In the genomic region with DNA sequence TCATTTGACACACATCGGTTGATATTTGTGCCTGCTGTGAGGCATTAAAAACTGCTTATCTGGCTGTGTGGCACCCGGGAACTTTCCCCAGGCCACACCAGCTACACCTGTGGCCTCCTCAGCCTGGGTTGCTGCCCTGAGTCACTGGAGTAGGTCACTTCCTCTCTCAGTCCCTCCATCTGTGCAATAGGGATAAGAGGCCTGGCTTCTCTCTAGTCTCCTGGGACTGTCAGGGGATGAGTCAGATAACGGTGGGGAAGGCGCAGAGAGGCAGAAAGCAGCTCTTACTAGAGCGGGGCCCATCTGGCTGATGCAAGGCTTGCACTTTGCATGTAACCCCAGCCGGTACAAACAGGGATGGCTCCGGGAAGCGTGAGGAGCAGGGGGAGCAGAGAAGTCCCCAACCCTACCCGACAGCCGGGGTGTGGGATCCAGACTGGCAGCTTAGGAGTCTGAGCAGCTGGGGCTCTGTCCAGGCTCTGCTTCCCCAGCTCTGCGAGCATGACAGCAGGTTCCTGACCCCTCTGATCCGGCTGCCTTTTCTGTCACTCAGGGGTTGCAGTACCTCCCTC, we compare ENCODE assay signal across 1 cellular context.
TF ChIP-seq lines count a peak whose summit lies in the region.

No MANE protein-coding gene starts in this region.

TF ChIP-seq in K562, 482 proteins besides CTCF, POLR2A, EP300 and RAD21 (continued from another document and continues in another):
- TF ChIP-seq, protein P1, sequence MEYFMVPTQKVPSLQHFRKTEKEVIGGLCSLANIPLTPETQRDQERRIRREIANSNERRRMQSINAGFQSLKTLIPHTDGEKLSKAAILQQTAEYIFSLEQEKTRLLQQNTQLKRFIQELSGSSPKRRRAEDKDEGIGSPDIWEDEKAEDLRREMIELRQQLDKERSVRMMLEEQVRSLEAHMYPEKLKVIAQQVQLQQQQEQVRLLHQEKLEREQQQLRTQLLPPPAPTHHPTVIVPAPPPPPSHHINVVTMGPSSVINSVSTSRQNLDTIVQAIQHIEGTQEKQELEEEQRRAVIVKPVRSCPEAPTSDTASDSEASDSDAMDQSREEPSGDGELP (CRISPR knock-in tag; IDR thresholded peaks at IDR 0.05; ENCODE audit: borderline replicate concordance) = peak; percentile 97
- TF ChIP-seq MBD1 (CRISPR knock-in tag; IDR thresholded peaks at IDR 0.05) (no peak), MCM5 (IDR thresholded peaks at IDR 0.05; ENCODE audit: low read depth) (no peak), TCF7L2 (IDR thresholded peaks at IDR 0.05; ENCODE audit: low read depth, low read length) (no peak), NFXL1 (CRISPR knock-in tag; IDR thresholded peaks at IDR 0.05) (0 out of 2 replicates have a peak, but pooled peaks have one; percentile 48), MAZ (CRISPR knock-in tag; conservative IDR thresholded peaks at IDR 0.05 in 1 of 2, IDR thresholded peaks at IDR 0.05 in 1 of 2) (peak; percentile 87 to 93), ZNF239 (CRISPR knock-in tag; IDR thresholded peaks at IDR 0.05) (peak; percentile 73), JUN (IDR thresholded peaks at IDR 0.05; ENCODE audit: borderline replicate concordance, low read depth, low read length) (peak; percentile 99), JUN (CRISPR knock-in tag; IDR thresholded peaks at IDR 0.05; ENCODE audit: borderline replicate concordance) (peak; percentile 99), ZNF12 (CRISPR knock-in tag; IDR thresholded peaks at IDR 0.05) (0 out of 2 replicates have a peak, but pooled peaks have one; percentile 71), LARP7 (IDR thresholded peaks at IDR 0.05) (no peak), POLR3G (IDR thresholded peaks at IDR 0.05; ENCODE audit: extremely low read depth, insufficient read length, insufficient replicate concordance) (no peak), NCOA2 (IDR thresholded peaks at IDR 0.05; ENCODE audit: partially characterized antibody in 2 of 2) (no peak), MYBL2 (IDR thresholded peaks at IDR 0.05; ENCODE audit: low read depth) (no peak; the same call in 1 of the 2 replicates), MYBL2 (CRISPR knock-in tag; IDR thresholded peaks at IDR 0.05; ENCODE audit: borderline replicate concordance) (no peak), BRF1 (IDR thresholded peaks at IDR 0.05; ENCODE audit: borderline replicate concordance, extremely low read depth, insufficient read length) (no peak), ZNF77 (CRISPR knock-in tag; IDR thresholded peaks at IDR 0.05) (no peak), ZNF165 (CRISPR knock-in tag; IDR thresholded peaks at IDR 0.05; ENCODE audit: borderline replicate concordance) (no peak), HMGXB4 (CRISPR knock-in tag; IDR thresholded peaks at IDR 0.05) (peak; percentile 63; the same call in 1 of the 2 replicates), RBM34 (IDR thresholded peaks at IDR 0.05; ENCODE audit: borderline replicate concordance, insufficient read depth, low read length) (no peak), ZNF444 (CRISPR knock-in tag; IDR thresholded peaks at IDR 0.05) (no peak), RFX1 (IDR thresholded peaks at IDR 0.05) (no peak), ZNF740 (CRISPR knock-in tag; IDR thresholded peaks at IDR 0.05) (no peak), ZNF740 (tag; IDR thresholded peaks at IDR 0.05) (no peak), BCOR (IDR thresholded peaks at IDR 0.05) (peak; percentile 98), TRIM25 (IDR thresholded peaks at IDR 0.05; ENCODE audit: borderline replicate concordance) (no peak), MXI1 (IDR thresholded peaks at IDR 0.05; ENCODE audit: low read depth, low read length) (peak; percentile 48; the same call in 1 of the 2 replicates), YBX1 (IDR thresholded peaks at IDR 0.05) (no peak), ZNF408 (CRISPR knock-in tag; IDR thresholded peaks at IDR 0.05; ENCODE audit: low read depth) (no peak), NR2C1 (IDR thresholded peaks at IDR 0.05) (peak; percentile 64; the same call in 1 of the 2 replicates), NR2C1 (tag; IDR thresholded peaks at IDR 0.05) (peak; percentile 88), PURB (CRISPR knock-in tag; IDR thresholded peaks at IDR 0.05; ENCODE audit: low read depth) (no peak), KAT7 (CRISPR knock-in tag; IDR thresholded peaks at IDR 0.05; ENCODE audit: borderline replicate concordance) (peak; percentile 92; the same call in 1 of the 2 replicates), CXXC5 (CRISPR knock-in tag; IDR thresholded peaks at IDR 0.05) (peak; percentile 90), POLR2AphosphoS5 (IDR thresholded peaks at IDR 0.05; ENCODE audit: control insufficient read depth, insufficient read depth, low read depth, low read length) (peak; percentile 99), BRF2 (IDR thresholded peaks at IDR 0.05; ENCODE audit: borderline replicate concordance, insufficient read depth, insufficient read length) (no peak), MEIS2 (IDR thresholded peaks at IDR 0.05; ENCODE audit: partially characterized antibody) (peak; percentile 99), STAT5A (IDR thresholded peaks at IDR 0.05; ENCODE audit: borderline replicate concordance, low read length) (peak; percentile 97), PTTG1 (tag; IDR thresholded peaks at IDR 0.05; ENCODE audit: low read depth) (no peak), ZNF695 (CRISPR knock-in tag; IDR thresholded peaks at IDR 0.05) (no peak)
- TF ChIP-seq, protein P2, sequence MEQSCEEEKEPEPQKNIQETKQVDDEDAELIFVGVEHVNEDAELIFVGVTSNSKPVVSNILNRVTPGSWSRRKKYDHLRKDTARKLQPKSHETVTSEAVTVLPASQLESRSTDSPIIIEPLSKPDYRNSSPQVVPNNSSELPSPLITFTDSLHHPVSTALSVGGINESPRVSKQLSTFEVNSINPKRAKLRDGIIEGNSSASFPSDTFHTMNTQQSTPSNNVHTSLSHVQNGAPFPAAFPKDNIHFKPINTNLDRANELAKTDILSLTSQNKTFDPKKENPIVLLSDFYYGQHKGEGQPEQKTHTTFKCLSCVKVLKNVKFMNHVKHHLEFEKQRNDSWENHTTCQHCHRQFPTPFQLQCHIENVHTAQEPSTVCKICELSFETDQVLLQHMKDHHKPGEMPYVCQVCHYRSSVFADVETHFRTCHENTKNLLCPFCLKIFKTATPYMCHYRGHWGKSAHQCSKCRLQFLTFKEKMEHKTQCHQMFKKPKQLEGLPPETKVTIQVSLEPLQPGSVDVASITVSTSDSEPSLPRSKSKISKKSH (CRISPR knock-in tag; IDR thresholded peaks at IDR 0.05) = no peak
- TF ChIP-seq, protein P3, sequence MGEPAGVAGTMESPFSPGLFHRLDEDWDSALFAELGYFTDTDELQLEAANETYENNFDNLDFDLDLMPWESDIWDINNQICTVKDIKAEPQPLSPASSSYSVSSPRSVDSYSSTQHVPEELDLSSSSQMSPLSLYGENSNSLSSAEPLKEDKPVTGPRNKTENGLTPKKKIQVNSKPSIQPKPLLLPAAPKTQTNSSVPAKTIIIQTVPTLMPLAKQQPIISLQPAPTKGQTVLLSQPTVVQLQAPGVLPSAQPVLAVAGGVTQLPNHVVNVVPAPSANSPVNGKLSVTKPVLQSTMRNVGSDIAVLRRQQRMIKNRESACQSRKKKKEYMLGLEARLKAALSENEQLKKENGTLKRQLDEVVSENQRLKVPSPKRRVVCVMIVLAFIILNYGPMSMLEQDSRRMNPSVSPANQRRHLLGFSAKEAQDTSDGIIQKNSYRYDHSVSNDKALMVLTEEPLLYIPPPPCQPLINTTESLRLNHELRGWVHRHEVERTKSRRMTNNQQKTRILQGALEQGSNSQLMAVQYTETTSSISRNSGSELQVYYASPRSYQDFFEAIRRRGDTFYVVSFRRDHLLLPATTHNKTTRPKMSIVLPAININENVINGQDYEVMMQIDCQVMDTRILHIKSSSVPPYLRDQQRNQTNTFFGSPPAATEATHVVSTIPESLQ (CRISPR knock-in tag; IDR thresholded peaks at IDR 0.05) = peak; percentile 90; the same call in 1 of the 2 replicates
- TF ChIP-seq, protein P4, sequence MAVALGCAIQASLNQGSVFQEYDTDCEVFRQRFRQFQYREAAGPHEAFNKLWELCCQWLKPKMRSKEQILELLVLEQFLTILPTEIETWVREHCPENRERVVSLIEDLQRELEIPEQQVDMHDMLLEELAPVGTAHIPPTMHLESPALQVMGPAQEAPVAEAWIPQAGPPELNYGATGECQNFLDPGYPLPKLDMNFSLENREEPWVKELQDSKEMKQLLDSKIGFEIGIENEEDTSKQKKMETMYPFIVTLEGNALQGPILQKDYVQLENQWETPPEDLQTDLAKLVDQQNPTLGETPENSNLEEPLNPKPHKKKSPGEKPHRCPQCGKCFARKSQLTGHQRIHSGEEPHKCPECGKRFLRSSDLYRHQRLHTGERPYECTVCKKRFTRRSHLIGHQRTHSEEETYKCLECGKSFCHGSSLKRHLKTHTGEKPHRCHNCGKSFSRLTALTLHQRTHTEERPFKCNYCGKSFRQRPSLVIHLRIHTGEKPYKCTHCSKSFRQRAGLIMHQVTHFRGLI (CRISPR knock-in tag; IDR thresholded peaks at IDR 0.05) = peak; percentile 77
- TF ChIP-seq, protein P5, sequence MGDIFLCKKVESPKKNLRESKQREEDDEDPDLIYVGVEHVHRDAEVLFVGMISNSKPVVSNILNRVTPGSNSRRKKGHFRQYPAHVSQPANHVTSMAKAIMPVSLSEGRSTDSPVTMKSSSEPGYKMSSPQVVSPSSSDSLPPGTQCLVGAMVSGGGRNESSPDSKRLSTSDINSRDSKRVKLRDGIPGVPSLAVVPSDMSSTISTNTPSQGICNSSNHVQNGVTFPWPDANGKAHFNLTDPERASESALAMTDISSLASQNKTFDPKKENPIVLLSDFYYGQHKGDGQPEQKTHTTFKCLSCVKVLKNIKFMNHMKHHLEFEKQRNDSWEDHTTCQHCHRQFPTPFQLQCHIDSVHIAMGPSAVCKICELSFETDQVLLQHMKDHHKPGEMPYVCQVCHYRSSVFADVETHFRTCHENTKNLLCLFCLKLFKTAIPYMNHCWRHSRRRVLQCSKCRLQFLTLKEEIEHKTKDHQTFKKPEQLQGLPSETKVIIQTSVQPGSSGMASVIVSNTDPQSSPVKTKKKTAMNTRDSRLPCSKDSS (IDR thresholded peaks at IDR 0.05; ENCODE audit: low read depth, partially characterized antibody) = no peak
